ENCODE assay signal across 1 cellular context in genomic region chr6:28866342-28867077, GRCh38.
A peak's percentile ranks its signal among the peaks of the same experiment; 100 is the strongest.
TF ChIP-seq lines count a peak whose summit lies in the region.

No MANE protein-coding gene starts in this region.

TF ChIP-seq in SK-N-SH, 30 proteins besides CTCF, POLR2A, EP300 and RAD21 (continued from another document):
- no peak; the same call in 1 of the 2 replicates for TF ChIP-seq SIN3A (IDR thresholded peaks at IDR 0.05; ENCODE audit: borderline replicate concordance, low read depth, low read length)
- no peak for TF ChIP-seq SMC3 (IDR thresholded peaks at IDR 0.05; ENCODE audit: low read depth, low read length)
- no peak for TF ChIP-seq RXRA (IDR thresholded peaks at IDR 0.05; ENCODE audit: borderline replicate concordance, low read depth)
- no peak for TF ChIP-seq GATA2 (CRISPR knock-in tag; IDR thresholded peaks at IDR 0.05)
- TF ChIP-seq NRF1 (IDR thresholded peaks at IDR 0.05; ENCODE audit: low read depth, low read length), result peak; percentile 59
- no peak for TF ChIP-seq TAF1 (IDR thresholded peaks at IDR 0.05; ENCODE audit: borderline replicate concordance, low read depth, low read length)
- TF ChIP-seq JUND (IDR thresholded peaks at IDR 0.05), result no peak
- TF ChIP-seq FOSL2 (IDR thresholded peaks at IDR 0.05; ENCODE audit: borderline replicate concordance, low read depth), result no peak
- TF ChIP-seq NFIC (IDR thresholded peaks at IDR 0.05; ENCODE audit: borderline replicate concordance), result no peak
- TF ChIP-seq, protein P1, sequence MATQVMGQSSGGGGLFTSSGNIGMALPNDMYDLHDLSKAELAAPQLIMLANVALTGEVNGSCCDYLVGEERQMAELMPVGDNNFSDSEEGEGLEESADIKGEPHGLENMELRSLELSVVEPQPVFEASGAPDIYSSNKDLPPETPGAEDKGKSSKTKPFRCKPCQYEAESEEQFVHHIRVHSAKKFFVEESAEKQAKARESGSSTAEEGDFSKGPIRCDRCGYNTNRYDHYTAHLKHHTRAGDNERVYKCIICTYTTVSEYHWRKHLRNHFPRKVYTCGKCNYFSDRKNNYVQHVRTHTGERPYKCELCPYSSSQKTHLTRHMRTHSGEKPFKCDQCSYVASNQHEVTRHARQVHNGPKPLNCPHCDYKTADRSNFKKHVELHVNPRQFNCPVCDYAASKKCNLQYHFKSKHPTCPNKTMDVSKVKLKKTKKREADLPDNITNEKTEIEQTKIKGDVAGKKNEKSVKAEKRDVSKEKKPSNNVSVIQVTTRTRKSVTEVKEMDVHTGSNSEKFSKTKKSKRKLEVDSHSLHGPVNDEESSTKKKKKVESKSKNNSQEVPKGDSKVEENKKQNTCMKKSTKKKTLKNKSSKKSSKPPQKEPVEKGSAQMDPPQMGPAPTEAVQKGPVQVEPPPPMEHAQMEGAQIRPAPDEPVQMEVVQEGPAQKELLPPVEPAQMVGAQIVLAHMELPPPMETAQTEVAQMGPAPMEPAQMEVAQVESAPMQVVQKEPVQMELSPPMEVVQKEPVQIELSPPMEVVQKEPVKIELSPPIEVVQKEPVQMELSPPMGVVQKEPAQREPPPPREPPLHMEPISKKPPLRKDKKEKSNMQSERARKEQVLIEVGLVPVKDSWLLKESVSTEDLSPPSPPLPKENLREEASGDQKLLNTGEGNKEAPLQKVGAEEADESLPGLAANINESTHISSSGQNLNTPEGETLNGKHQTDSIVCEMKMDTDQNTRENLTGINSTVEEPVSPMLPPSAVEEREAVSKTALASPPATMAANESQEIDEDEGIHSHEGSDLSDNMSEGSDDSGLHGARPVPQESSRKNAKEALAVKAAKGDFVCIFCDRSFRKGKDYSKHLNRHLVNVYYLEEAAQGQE (IDR thresholded peaks at IDR 0.05; ENCODE audit: low read depth, low read length), result no peak
- no peak for TF ChIP-seq MEF2A (IDR thresholded peaks at IDR 0.05; ENCODE audit: borderline replicate concordance, low read depth)
